Comparison of ENCODE assay signal across 1 cellular context in the genomic region with DNA sequence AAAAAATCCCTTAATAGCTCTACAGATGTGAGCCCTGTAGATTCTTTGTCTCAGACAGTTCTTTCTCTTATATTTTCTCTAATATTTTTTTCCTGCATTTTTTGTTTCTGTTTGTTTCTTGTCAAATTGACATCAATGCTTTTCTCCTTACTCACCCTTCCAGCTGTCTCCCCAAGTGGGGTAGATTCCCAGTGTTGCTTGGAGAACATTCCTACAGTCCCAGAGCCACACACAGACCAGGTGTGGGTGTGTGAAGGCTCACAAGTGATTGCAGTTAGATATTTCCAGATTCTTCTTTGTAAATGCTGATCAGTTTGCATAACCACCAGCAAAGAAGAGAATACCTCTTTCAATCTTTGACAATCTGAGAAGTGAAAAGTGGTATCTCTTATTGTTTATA.
TF ChIP-seq lines count a peak whose summit lies in the region.

No MANE protein-coding gene starts in this region.

TF ChIP-seq in HepG2, 621 proteins besides CTCF, POLR2A, EP300 and RAD21:
- TF ChIP-seq, protein P1, sequence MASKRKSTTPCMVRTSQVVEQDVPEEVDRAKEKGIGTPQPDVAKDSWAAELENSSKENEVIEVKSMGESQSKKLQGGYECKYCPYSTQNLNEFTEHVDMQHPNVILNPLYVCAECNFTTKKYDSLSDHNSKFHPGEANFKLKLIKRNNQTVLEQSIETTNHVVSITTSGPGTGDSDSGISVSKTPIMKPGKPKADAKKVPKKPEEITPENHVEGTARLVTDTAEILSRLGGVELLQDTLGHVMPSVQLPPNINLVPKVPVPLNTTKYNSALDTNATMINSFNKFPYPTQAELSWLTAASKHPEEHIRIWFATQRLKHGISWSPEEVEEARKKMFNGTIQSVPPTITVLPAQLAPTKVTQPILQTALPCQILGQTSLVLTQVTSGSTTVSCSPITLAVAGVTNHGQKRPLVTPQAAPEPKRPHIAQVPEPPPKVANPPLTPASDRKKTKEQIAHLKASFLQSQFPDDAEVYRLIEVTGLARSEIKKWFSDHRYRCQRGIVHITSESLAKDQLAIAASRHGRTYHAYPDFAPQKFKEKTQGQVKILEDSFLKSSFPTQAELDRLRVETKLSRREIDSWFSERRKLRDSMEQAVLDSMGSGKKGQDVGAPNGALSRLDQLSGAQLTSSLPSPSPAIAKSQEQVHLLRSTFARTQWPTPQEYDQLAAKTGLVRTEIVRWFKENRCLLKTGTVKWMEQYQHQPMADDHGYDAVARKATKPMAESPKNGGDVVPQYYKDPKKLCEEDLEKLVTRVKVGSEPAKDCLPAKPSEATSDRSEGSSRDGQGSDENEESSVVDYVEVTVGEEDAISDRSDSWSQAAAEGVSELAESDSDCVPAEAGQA (IDR thresholded peaks at IDR 0.05; ENCODE audit: low read depth): no peak
- TF ChIP-seq, protein P1 (CRISPR knock-in tag; IDR thresholded peaks at IDR 0.05; ENCODE audit: borderline replicate concordance): no peak
- no peak for TF ChIP-seq ZNF709 (CRISPR knock-in tag; IDR thresholded peaks at IDR 0.05)
- TF ChIP-seq, protein P2, sequence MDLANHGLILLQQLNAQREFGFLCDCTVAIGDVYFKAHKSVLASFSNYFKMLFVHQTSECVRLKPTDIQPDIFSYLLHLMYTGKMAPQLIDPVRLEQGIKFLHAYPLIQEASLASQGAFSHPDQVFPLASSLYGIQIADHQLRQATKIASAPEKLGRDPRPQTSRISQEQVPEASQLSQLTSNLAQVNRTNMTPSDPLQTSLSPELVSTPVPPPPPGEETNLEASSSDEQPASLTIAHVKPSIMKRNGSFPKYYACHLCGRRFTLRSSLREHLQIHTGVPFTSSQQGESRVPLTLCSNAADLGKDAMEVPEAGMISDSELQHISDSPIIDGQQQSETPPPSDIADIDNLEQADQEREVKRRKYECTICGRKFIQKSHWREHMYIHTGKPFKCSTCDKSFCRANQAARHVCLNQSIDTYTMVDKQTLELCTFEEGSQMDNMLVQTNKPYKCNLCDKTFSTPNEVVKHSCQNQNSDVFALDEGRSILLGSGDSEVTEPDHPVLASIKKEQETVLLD (CRISPR knock-in tag; IDR thresholded peaks at IDR 0.05; ENCODE audit: low read depth): no peak
- no peak for TF ChIP-seq DR1 (CRISPR knock-in tag; IDR thresholded peaks at IDR 0.05)
- no peak for TF ChIP-seq CAMTA2 (CRISPR knock-in tag; IDR thresholded peaks at IDR 0.05; ENCODE audit: borderline replicate concordance)
- TF ChIP-seq, protein P3, sequence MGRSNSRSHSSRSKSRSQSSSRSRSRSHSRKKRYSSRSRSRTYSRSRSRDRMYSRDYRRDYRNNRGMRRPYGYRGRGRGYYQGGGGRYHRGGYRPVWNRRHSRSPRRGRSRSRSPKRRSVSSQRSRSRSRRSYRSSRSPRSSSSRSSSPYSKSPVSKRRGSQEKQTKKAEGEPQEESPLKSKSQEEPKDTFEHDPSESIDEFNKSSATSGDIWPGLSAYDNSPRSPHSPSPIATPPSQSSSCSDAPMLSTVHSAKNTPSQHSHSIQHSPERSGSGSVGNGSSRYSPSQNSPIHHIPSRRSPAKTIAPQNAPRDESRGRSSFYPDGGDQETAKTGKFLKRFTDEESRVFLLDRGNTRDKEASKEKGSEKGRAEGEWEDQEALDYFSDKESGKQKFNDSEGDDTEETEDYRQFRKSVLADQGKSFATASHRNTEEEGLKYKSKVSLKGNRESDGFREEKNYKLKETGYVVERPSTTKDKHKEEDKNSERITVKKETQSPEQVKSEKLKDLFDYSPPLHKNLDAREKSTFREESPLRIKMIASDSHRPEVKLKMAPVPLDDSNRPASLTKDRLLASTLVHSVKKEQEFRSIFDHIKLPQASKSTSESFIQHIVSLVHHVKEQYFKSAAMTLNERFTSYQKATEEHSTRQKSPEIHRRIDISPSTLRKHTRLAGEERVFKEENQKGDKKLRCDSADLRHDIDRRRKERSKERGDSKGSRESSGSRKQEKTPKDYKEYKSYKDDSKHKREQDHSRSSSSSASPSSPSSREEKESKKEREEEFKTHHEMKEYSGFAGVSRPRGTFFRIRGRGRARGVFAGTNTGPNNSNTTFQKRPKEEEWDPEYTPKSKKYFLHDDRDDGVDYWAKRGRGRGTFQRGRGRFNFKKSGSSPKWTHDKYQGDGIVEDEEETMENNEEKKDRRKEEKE (IDR thresholded peaks at IDR 0.05): no peak
- TF ChIP-seq, protein P4, sequence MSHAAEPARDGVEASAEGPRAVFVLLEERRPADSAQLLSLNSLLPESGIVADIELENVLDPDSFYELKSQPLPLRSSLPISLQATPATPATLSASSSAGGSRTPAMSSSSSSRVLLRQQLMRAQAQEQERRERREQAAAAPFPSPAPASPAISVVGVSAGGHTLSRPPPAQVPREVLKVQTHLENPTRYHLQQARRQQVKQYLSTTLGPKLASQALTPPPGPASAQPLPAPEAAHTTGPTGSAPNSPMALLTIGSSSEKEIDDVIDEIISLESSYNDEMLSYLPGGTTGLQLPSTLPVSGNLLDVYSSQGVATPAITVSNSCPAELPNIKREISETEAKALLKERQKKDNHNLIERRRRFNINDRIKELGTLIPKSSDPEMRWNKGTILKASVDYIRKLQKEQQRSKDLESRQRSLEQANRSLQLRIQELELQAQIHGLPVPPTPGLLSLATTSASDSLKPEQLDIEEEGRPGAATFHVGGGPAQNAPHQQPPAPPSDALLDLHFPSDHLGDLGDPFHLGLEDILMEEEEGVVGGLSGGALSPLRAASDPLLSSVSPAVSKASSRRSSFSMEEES (CRISPR knock-in tag; IDR thresholded peaks at IDR 0.05): no peak
- no peak for TF ChIP-seq SCMH1 (CRISPR knock-in tag; IDR thresholded peaks at IDR 0.05; ENCODE audit: borderline replicate concordance)
- TF ChIP-seq, protein P5, sequence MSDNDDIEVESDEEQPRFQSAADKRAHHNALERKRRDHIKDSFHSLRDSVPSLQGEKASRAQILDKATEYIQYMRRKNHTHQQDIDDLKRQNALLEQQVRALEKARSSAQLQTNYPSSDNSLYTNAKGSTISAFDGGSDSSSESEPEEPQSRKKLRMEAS (IDR thresholded peaks at IDR 0.05): no peak
